In the genomic region with DNA sequence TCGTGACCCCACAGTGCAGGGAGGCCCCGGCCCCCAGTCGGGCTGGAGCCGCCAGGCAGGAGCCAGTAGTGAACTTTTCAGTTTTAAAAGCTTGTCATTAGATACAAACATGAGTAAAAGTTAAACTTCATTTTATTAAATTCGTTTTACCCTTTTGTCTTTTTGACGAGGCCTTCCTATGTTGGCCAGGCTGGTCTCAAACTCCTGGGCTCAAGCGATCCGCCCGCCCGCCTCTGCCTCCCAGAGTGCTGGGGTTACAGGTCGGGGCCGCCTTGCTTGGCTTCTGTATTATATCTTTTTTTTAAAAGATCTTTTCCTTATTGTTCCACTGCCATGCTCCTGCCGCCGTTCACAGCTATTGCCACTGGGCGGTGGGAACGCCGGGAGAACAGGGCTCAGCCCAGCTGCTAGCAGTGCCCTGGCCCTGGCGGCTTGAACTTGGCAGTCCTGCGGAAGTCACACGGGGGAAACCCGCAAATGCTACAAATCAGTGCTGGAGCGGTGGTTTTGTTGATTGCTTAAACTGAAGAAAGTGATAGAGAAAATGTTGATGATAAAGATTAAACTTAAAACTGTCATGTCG, we compare ENCODE assay signal across 8 cellular contexts. TPM values are rescaled to one million over a fixed set of nuclear protein-coding genes. Genes with fewer than 3 reads are reported as not detected.
DNase-seq lines count a peak whose midpoint lies in the region; ATAC-seq and TF ChIP-seq lines count a peak whose summit lies in the region.

No MANE protein-coding gene starts in this region.

- peak; percentile 44 for ATAC-seq in DND-41 (ENCODE audit: insufficient read depth, low read depth)
- peak; percentile 15 for ATAC-seq in HG02981 (IDR thresholded peaks at IDR 0.05; ENCODE audit: unreplicated experiment)
- ATAC-seq in stimulated activated naive B cell treated with anti-CD40 and anti-IgM and Interleukin-4, amounts not matched to agents 10 μg/mL and 1 μg/mL and 100 μg/mL, for 72 hours (replicated peaks): peak; percentile 40 to 46
- no peak for ATAC-seq in HG03045 (IDR thresholded peaks at IDR 0.05; ENCODE audit: unreplicated experiment)

- peak overlapping the region; percentile 87 to 90 for H3K4me3 Mint-ChIP-seq in stimulated activated naive B cell treated with anti-CD40 and anti-IgM and Interleukin-4, amounts not matched to agents 10 μg/mL and 1 μg/mL and 100 μg/mL, for 72 hours

- H3K9me3 ChIP-seq in DND-41 (ENCODE audit: insufficient read depth, low read length, severe bottlenecking): no peaks in the 10 kb centered on the region
- H3K9me3 ChIP-seq in mononuclear cell (ENCODE audit: low read depth, low read length): no peaks in the 10 kb centered on the region

- H3K4me3 ChIP-seq in DND-41 (ENCODE audit: low read depth in 1 of 2, low read length in 2 of 2) (peak overlapping the region; percentile 61 to 98), epithelial cell of esophagus (ENCODE audit: low read length) (peak overlapping the region; percentile 91), mononuclear cell (ENCODE audit: low read length) (peak overlapping the region; percentile 86)

- no peaks in the 10 kb centered on the region for H3K9me3 Mint-ChIP-seq in stimulated activated naive B cell treated with anti-CD40 and anti-IgM and Interleukin-4, amounts not matched to agents 10 μg/mL and 1 μg/mL and 100 μg/mL, for 72 hours

- peak overlapping the region; percentile 100 for H2AFZ ChIP-seq in DND-41 (ENCODE audit: low read depth, low read length)

- H3K79me2 ChIP-seq in DND-41 (ENCODE audit: insufficient read depth, low read length): peaks cover 41% of the 10 kb centered on the region

- peak overlapping the region; percentile 98 for H3K4me2 ChIP-seq in DND-41 (ENCODE audit: insufficient read depth, low read length)

- DNase-seq in DND-41: peak; percentile 67
- DNase-seq in NCI-H774 (lab: John Stamatoyannopoulos, UW): peak; percentile 11
- DNase-seq in activated T-cell treated with anti-CD3 and anti-CD28 coated beads for 24 hours (ENCODE audit: low read depth): peak; percentile 34
- peak; percentile 54 for DNase-seq in epithelial cell of esophagus (ENCODE audit: low read depth)
- DNase-seq in stimulated activated naive B cell treated with anti-CD40 and anti-IgM and Interleukin-4, amounts not matched to agents 10 μg/mL and 1 μg/mL and 100 μg/mL, for 72 hours: peak; percentile 30

- peak; percentile 25 for TF ChIP-seq CTCF in DND-41 (IDR thresholded peaks at IDR 0.05; ENCODE audit: borderline replicate concordance, extremely low read depth, low read length, poor library complexity, severe bottlenecking)
- peak; percentile 40 for TF ChIP-seq CTCF in epithelial cell of esophagus (IDR thresholded peaks at IDR 0.05; ENCODE audit: insufficient read depth, low read depth, low read length, missing control alignments)

- peaks cover 24% of the 10 kb centered on the region for H3K36me3 ChIP-seq in DND-41 (ENCODE audit: insufficient read depth, low read length)

- H3K4me1 ChIP-seq in DND-41 (ENCODE audit: insufficient read depth, low read length) (peaks cover 35% of the 10 kb centered on the region), mononuclear cell (ENCODE audit: insufficient read depth, low read length) (peaks cover 43% of the 10 kb centered on the region)

- peak overlapping the region; percentile 82 for H3K9ac ChIP-seq in DND-41 (ENCODE audit: low read depth, low read length)

- H3K27ac ChIP-seq in DND-41 (ENCODE audit: low read length): peak overlapping the region; percentile 98

- peaks cover 4 to 11% of the 10 kb centered on the region in 2 donors for H3K27me3 Mint-ChIP-seq in stimulated activated naive B cell treated with anti-CD40 and anti-IgM and Interleukin-4, amounts not matched to agents 10 μg/mL and 1 μg/mL and 100 μg/mL, for 72 hours

- H3K27ac Mint-ChIP-seq in stimulated activated naive B cell treated with anti-CD40 and anti-IgM and Interleukin-4, amounts not matched to agents 10 μg/mL and 1 μg/mL and 100 μg/mL, for 72 hours: peak overlapping the region; percentile 90

- H3K36me3 Mint-ChIP-seq in stimulated activated naive B cell treated with anti-CD40 and anti-IgM and Interleukin-4, amounts not matched to agents 10 μg/mL and 1 μg/mL and 100 μg/mL, for 72 hours: peaks cover 14 to 21% of the 10 kb centered on the region in 2 donors

- H3K27me3 ChIP-seq in DND-41 (ENCODE audit: insufficient read depth, low read length, poor library complexity) (peaks cover 3% of the 10 kb centered on the region), mononuclear cell (ENCODE audit: insufficient read depth, low read length) (no peaks in the 10 kb centered on the region)

- H3K4me1 Mint-ChIP-seq in stimulated activated naive B cell treated with anti-CD40 and anti-IgM and Interleukin-4, amounts not matched to agents 10 μg/mL and 1 μg/mL and 100 μg/mL, for 72 hours: peaks cover 24 to 34% of the 10 kb centered on the region in 2 donors

- peaks cover 25% of the 10 kb centered on the region for H4K20me1 ChIP-seq in DND-41 (ENCODE audit: insufficient read depth, low read length)

RNA-seq across cellular contexts. Expression of gene NELFA, which starts 1.0 kb away (rescaled TPM):
- 17.9 TPM for total RNA-seq in mononuclear cell

RNA-seq across cellular contexts. Expression of gene NAT8L, which starts 49.4 kb away (rescaled TPM):
- total RNA-seq in mononuclear cell: 0.10 TPM

Comparison
In these comparisons a context has a peak if more than half of its experiments do, and no peak if none do; other contexts are left out.
1. DNase-seq: peak in every context shown above with its lines; median percentile 67 in DND-41; 54 in epithelial cell of esophagus; 34 in activated T-cell treated with anti-CD3 and anti-CD28 coated beads for 24 hours; 30 in stimulated activated naive B cell treated with anti-CD40 and anti-IgM and Interleukin-4, amounts not matched to agents 10 μg/mL and 1 μg/mL and 100 μg/mL, for 72 hours; 11 in NCI-H774.